ENCODE assay signal across 32 cellular contexts in the genomic region with DNA sequence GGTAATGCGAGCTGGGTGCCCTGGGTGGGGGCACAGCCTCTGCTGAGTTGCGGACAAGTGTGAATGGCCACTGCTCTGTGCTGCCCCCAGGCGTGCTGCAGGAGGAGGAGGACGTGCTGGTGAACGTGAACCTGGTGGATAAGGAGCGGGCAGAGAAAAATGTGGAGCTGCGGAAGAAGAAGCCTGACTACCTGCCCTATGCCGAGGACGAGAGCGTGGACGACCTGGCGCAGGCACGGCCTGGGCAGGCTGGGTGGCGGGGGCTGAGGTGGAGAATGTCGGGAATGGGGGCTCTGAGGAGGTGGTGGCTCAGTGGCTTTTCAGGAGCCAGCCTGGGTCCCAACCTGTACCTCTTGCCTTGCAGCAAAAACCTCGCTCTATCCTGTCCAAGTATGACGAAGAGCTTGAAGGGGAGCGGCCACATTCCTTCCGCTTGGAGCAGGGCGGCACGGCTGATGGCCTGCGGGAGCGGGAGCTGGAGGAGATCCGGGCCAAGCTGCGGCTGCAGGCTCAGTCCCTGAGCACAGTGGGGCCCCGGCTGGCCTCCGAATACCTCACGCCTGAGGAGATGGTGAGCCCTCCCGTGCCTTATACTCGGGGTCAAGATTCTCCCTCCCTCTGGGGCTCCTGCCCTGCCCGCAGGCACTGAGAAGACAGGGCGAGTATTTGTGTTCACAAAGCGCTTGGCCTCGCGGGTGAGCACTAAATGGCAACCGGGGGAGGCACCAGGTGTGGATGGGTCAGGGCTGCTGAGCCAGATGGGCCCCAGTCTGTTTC. TPM values are rescaled to one million over a fixed set of nuclear protein-coding genes. Genes with fewer than 3 reads are reported as not detected.
DNase-seq lines count a peak whose midpoint lies in the region; ATAC-seq, FAIRE-seq and TF ChIP-seq lines count a peak whose summit lies in the region.
"Had no signal": no experiment of that assay in that cellular context is flagged by ENCODE, and none has a peak within 500 bp of the region (broad histone marks: within the 10 kb centered on the region; RNA-seq: fewer than 3 reads in every experiment).

No MANE protein-coding gene starts in this region.

- TF ChIP-seq CTCF in PC-3 (conservative IDR thresholded peaks at IDR 0.05; ENCODE audit: low read depth, low read length) (no peak), kidney (IDR thresholded peaks at IDR 0.05; ENCODE audit: borderline replicate concordance, extremely low read depth, insufficient read depth) (no peak)

- no peaks in the 10 kb centered on the region for H3F3A ChIP-seq in PC-3 (ENCODE audit: low read length, unreplicated experiment)

- POLR2A ChIA-PET in PC-3 (lab: Charles Lee; ENCODE audit: unreplicated experiment), result no interaction called here

- H3K27me3 ChIP-seq in H7 (ENCODE audit: control insufficient read depth, insufficient read depth, low read length) (no peaks in the 10 kb centered on the region), PC-3 (ENCODE audit: low read length) (no peaks in the 10 kb centered on the region)
- H3K27me3 ChIP-seq: SJCRH30 had no signal

- no peak overlapping the region for H3K4me3 Mint-ChIP-seq in activated naive CD8-positive, alpha-beta T cell treated with anti-CD3 and anti-CD28 coated beads for 36 hours
- H3K4me3 Mint-ChIP-seq: activated CD4-positive, alpha-beta T cell treated with anti-CD3 and anti-CD28 coated beads for 36 hours; effector memory CD8-positive, alpha-beta T cell; stimulated activated memory B cell treated with anti-CD40 and anti-IgM and Interleukin-4, amounts not matched to agents 10 μg/mL and 1 μg/mL and 100 μg/mL, for 72 hours; type B pancreatic cell had no signal

- H3K9me3 ChIP-seq in PC-3 (ENCODE audit: low read length) (no peaks in the 10 kb centered on the region), kidney (ENCODE audit: control insufficient read depth in 1 of 2, low read length in 2 of 2) (no peaks in the 10 kb centered on the region)
- H3K9me3 ChIP-seq: SJCRH30 had no signal

- no peaks in the 10 kb centered on the region for H3K9me3 Mint-ChIP-seq in activated naive CD8-positive, alpha-beta T cell treated with anti-CD3 and anti-CD28 coated beads for 36 hours
- H3K9me3 Mint-ChIP-seq: effector memory CD8-positive, alpha-beta T cell; nephron; stimulated activated memory B cell treated with anti-CD40 and anti-IgM and Interleukin-4, amounts not matched to agents 10 μg/mL and 1 μg/mL and 100 μg/mL, for 72 hours; type B pancreatic cell had no signal

- no peak overlapping the region for H3K4me2 ChIP-seq in PC-3 (ENCODE audit: low read length)

- H2AFZ ChIP-seq in PC-3 (ENCODE audit: low read length), result no peak overlapping the region

- H3K27ac ChIP-seq in PC-3 (ENCODE audit: low read length), result no peak overlapping the region
- H3K27ac ChIP-seq in kidney (ENCODE audit: low read depth in 2 of 2, low read length in 2 of 2), result no peak overlapping the region
- H3K27ac ChIP-seq: SJCRH30, VCaP had no signal

- H3K36me3 Mint-ChIP-seq in activated naive CD8-positive, alpha-beta T cell treated with anti-CD3 and anti-CD28 coated beads for 36 hours, result peaks cover 33% of the 10 kb centered on the region

- DNase-seq in H7 (peak; percentile 53), PC-3 (no peak), kidney (peak; percentile 45)
- DNase-seq in activated naive CD8-positive, alpha-beta T cell treated with anti-CD3 and anti-CD28 coated beads for 36 hours, result no peak
- DNase-seq: activated CD4-positive, alpha-beta T cell treated with anti-CD3 and anti-CD28 coated beads for 36 hours; activated CD8-positive, alpha-beta memory T cell treated with anti-CD3 and anti-CD28 coated beads for 24 hours; activated gamma-delta T cell treated with Interleukin-2 at 50 U/mL for 16 hours; activated T-cell treated with anti-CD3 and anti-CD28 coated beads for 4 hours; C1 segment of cervical spinal cord; central memory CD4-positive, alpha-beta T cell; cortex of kidney; DMS79; effector memory CD8-positive, alpha-beta T cell; glutamatergic neuron; HCEC 1CT; NCI-H1048; NCI-H1694; NCI-H446; NCI-H748 treated with DMSO at 0.1 percent for 48 hours; SJCRH30; stimulated activated CD4-positive, alpha-beta T cell treated with anti-CD3 and anti-CD28 coated beads, Interleukin-15, amount 100 ng/mL, for 24 hours; substantia nigra; T1000 had no signal

- no peak overlapping the region for H3K9ac ChIP-seq in PC-3 (ENCODE audit: low read length)
- no peak overlapping the region for H3K9ac ChIP-seq in kidney (ENCODE audit: low read length in 2 of 2)

- intact Hi-C loops in PC-3 (cut with micrococcal nuclease) (no loop called here), kidney (cut with DNase I) (no loop called here)

- FAIRE-seq in kidney (lab: Jason Lieb, UNC), result no peak
- FAIRE-seq: G401.6 had no signal

- BruUV-seq in PC-3 (replicated peaks; lab: Mats Ljungman, UMichigan), result TSS peak; percentile 14

- no peaks in the 10 kb centered on the region for H3K9me2 ChIP-seq in PC-3 (replicated peaks; ENCODE audit: low read length)

- no peak for ATAC-seq in PC-3
- no peak for ATAC-seq in GM21447 (IDR thresholded peaks at IDR 0.05; ENCODE audit: unreplicated experiment)
- ATAC-seq: activated CD4-positive, alpha-beta T cell treated with anti-CD3 and anti-CD28 coated beads for 36 hours; effector memory CD8-positive, alpha-beta T cell; stimulated activated memory B cell treated with anti-CD40 and anti-IgM and Interleukin-4, amounts not matched to agents 10 μg/mL and 1 μg/mL and 100 μg/mL, for 72 hours had no signal

- H3K36me3 ChIP-seq in H7 (replicated peaks; ENCODE audit: control insufficient read depth, insufficient read depth, low read length) (peaks cover 36% of the 10 kb centered on the region), PC-3 (ENCODE audit: low read depth, low read length) (peaks cover 52% of the 10 kb centered on the region), kidney (ENCODE audit: control insufficient read depth in 1 of 2, insufficient read depth in 2 of 2, low read length in 2 of 2) (peaks cover 30 to 34% of the 10 kb centered on the region in 2 donors)

- H3K4me1 ChIP-seq in PC-3 (ENCODE audit: insufficient read depth, low read length), result peaks cover 8% of the 10 kb centered on the region
- peaks cover 10 to 15% of the 10 kb centered on the region in 2 donors for H3K4me1 ChIP-seq in kidney (ENCODE audit: control insufficient read depth in 1 of 2, insufficient read depth in 1 of 2, low read depth in 1 of 2, low read length in 2 of 2)

- peaks cover 38% of the 10 kb centered on the region for H3K79me2 ChIP-seq in PC-3 (ENCODE audit: low read length)

- H3K4me3 ChIP-seq in H7 (ENCODE audit: insufficient read depth, low read depth, low read length), result no peak overlapping the region
- H3K4me3 ChIP-seq in PC-3 (ENCODE audit: low read length), result no peak overlapping the region
- H3K4me3 ChIP-seq in kidney (ENCODE audit: low read length in 2 of 2), result no peak overlapping the region
- H3K4me3 ChIP-seq: SJCRH30 had no signal

- H4K20me1 ChIP-seq in PC-3 (ENCODE audit: low read length), result peaks cover 5% of the 10 kb centered on the region; the same call in 1 of the 2 replicates

- no peaks in the 10 kb centered on the region for H3K27me3 Mint-ChIP-seq in activated naive CD8-positive, alpha-beta T cell treated with anti-CD3 and anti-CD28 coated beads for 36 hours
- H3K27me3 Mint-ChIP-seq: activated CD4-positive, alpha-beta T cell treated with anti-CD3 and anti-CD28 coated beads for 36 hours; effector memory CD8-positive, alpha-beta T cell; stimulated activated memory B cell treated with anti-CD40 and anti-IgM and Interleukin-4, amounts not matched to agents 10 μg/mL and 1 μg/mL and 100 μg/mL, for 72 hours; type B pancreatic cell had no signal

- peaks cover 26% of the 10 kb centered on the region for H3K4me1 Mint-ChIP-seq in activated naive CD8-positive, alpha-beta T cell treated with anti-CD3 and anti-CD28 coated beads for 36 hours

- H3K27ac Mint-ChIP-seq in activated naive CD8-positive, alpha-beta T cell treated with anti-CD3 and anti-CD28 coated beads for 36 hours, result no peak overlapping the region
- H3K27ac Mint-ChIP-seq: activated CD4-positive, alpha-beta T cell treated with anti-CD3 and anti-CD28 coated beads for 36 hours; nephron; stimulated activated memory B cell treated with anti-CD40 and anti-IgM and Interleukin-4, amounts not matched to agents 10 μg/mL and 1 μg/mL and 100 μg/mL, for 72 hours; type B pancreatic cell had no signal

- CTCF ChIA-PET in PC-3 (lab: Charles Lee), result no interaction called here

RNA-seq across cellular contexts. Expression of a gene that starts 4.6 kb away (rescaled TPM):
- 27.5 and 34.6 TPM in 2 replicates for total RNA-seq in H7 (2014; rRNA removed; shearing (Covaris generic))
- total RNA-seq in PC-3 (2014; rRNA removed) (240 and 267 TPM in 2 replicates), kidney (48.6 TPM)
- polyA plus RNA-seq in kidney (ENCODE audit: insufficient read depth, low read depth, low replicate concordance), result 48.7 TPM
- 10 to 100 TPM; 59.6 to 62.6 TPM for total RNA-seq in activated naive CD8-positive, alpha-beta T cell treated with anti-CD3 and anti-CD28 coated beads for 36 hours

RNA-seq across cellular contexts. Expression of a gene that starts 20.9 kb away (rescaled TPM):
- 1.7 and 4.1 TPM in 2 replicates for total RNA-seq in H7 (2014; rRNA removed; shearing (Covaris generic))
- total RNA-seq in PC-3 (2014; rRNA removed) (not detected in 2 replicates), kidney (not detected)
- polyA plus RNA-seq in kidney (ENCODE audit: insufficient read depth, low read depth, low replicate concordance), result not detected
- total RNA-seq in activated naive CD8-positive, alpha-beta T cell treated with anti-CD3 and anti-CD28 coated beads for 36 hours, result not detected
- total RNA-seq: activated CD4-positive, alpha-beta T cell treated with anti-CD3 and anti-CD28 coated beads for 36 hours; osteocyte; RPMI7951; SJCRH30 had no signal
- polyA plus RNA-seq: esophagus had no signal

RNA-seq across cellular contexts. Expression of a gene that starts 35.8 kb away (rescaled TPM):
- 37.7 and 39.9 TPM in 2 replicates for total RNA-seq in H7 (2014; rRNA removed; shearing (Covaris generic))
- total RNA-seq in PC-3 (2014; rRNA removed) (70.1 and 77.0 TPM in 2 replicates), kidney (37.5 TPM)
- 17.7 TPM for polyA plus RNA-seq in kidney (ENCODE audit: insufficient read depth, low read depth, low replicate concordance)
- 10 to 100 TPM; 56.8 to 63.7 TPM for total RNA-seq in activated naive CD8-positive, alpha-beta T cell treated with anti-CD3 and anti-CD28 coated beads for 36 hours

RNA-seq across cellular contexts. Expression of a gene that starts 36.1 kb away (rescaled TPM):
- 42.8 and 57.4 TPM in 2 replicates for total RNA-seq in H7 (2014; rRNA removed; shearing (Covaris generic))
- 124 and 131 TPM in 2 replicates for total RNA-seq in PC-3 (2014; rRNA removed)
- 181 TPM for total RNA-seq in kidney
- polyA plus RNA-seq in kidney (ENCODE audit: insufficient read depth, low read depth, low replicate concordance), result 186 TPM
- 100 to 1,000 TPM; 253 to 277 TPM for total RNA-seq in activated naive CD8-positive, alpha-beta T cell treated with anti-CD3 and anti-CD28 coated beads for 36 hours

RNA-seq across cellular contexts. Expression of a gene that starts 45.6 kb away (rescaled TPM):
- 0.48 TPM in 1 of 2 replicates, not detected in the other for total RNA-seq in H7 (2014; rRNA removed; shearing (Covaris generic))
- total RNA-seq in PC-3 (2014; rRNA removed) (74.5 and 84.2 TPM in 2 replicates), kidney (5.9 TPM)
- 1.2 TPM for polyA plus RNA-seq in kidney (ENCODE audit: insufficient read depth, low read depth, low replicate concordance)
- total RNA-seq in activated naive CD8-positive, alpha-beta T cell treated with anti-CD3 and anti-CD28 coated beads for 36 hours, result not detected
- total RNA-seq: activated CD4-positive, alpha-beta T cell treated with anti-CD3 and anti-CD28 coated beads for 36 hours; osteocyte; SJCRH30 had no signal

Comparison
In these comparisons a context has a peak if more than half of its experiments do, and no peak if none do; other contexts are left out.
1. DNase-seq: peak in H7 (single experiment) and kidney (single experiment); none in PC-3 (single experiment) and activated naive CD8-positive, alpha-beta T cell treated with anti-CD3 and anti-CD28 coated beads for 36 hours (single experiment).